1 cellular context compared by ENCODE assay signal in the genomic region with DNA sequence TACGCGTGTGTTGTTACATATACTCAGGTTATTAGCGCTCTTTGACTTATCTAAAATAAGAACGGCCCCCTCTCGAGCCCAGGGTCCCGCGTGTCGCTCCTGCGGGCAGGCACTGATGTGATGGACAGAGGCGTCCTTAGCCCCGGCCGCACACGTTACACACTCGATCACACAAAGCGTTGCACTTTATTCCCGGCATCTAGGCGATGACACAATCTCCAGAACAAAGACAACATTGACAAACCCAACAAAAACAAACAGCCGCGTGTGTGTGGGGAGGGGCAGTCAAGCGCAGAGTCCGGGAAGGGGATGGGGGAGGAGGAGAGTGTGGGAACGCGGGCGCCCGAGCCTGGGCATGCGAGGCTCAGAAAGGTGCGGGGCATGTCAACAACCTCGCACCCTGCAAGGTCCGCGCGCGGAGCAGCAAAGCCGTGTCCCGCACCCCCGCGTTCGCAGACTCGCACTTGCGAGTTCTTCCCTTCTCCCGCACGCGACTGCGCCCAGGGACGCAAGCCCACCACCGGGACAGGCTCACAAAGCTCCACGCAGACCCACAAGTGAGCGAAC.
A peak's percentile ranks its signal among the peaks of the same experiment; 100 is the strongest.
TF ChIP-seq lines count a peak whose summit lies in the region.

No MANE protein-coding gene starts in this region.

TF ChIP-seq in HepG2, 621 proteins besides CTCF, POLR2A, EP300 and RAD21 (continued from another document and continues in another):
- TF ChIP-seq, protein P1, sequence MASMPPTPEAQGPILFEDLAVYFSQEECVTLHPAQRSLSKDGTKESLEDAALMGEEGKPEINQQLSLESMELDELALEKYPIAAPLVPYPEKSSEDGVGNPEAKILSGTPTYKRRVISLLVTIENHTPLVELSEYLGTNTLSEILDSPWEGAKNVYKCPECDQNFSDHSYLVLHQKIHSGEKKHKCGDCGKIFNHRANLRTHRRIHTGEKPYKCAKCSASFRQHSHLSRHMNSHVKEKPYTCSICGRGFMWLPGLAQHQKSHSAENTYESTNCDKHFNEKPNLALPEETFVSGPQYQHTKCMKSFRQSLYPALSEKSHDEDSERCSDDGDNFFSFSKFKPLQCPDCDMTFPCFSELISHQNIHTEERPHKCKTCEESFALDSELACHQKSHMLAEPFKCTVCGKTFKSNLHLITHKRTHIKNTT (CRISPR knock-in tag; IDR thresholded peaks at IDR 0.05) = no peak
- TF ChIP-seq AGO1 (IDR thresholded peaks at IDR 0.05; ENCODE audit: low read depth, low read length, poor library complexity, severe bottlenecking) = no peak
- peak; percentile 83; the same call in 1 of the 2 replicates for TF ChIP-seq ZNF556 (CRISPR knock-in tag; IDR thresholded peaks at IDR 0.05; ENCODE audit: borderline replicate concordance)
- TF ChIP-seq, protein P2, sequence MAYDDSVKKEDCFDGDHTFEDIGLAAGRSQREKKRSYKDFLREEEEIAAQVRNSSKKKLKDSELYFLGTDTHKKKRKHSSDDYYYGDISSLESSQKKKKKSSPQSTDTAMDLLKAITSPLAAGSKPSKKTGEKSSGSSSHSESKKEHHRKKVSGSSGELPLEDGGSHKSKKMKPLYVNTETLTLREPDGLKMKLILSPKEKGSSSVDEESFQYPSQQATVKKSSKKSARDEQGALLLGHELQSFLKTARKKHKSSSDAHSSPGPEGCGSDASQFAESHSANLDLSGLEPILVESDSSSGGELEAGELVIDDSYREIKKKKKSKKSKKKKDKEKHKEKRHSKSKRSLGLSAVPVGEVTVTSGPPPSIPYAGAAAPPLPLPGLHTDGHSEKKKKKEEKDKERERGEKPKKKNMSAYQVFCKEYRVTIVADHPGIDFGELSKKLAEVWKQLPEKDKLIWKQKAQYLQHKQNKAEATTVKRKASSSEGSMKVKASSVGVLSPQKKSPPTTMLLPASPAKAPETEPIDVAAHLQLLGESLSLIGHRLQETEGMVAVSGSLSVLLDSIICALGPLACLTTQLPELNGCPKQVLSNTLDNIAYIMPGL (CRISPR knock-in tag; IDR thresholded peaks at IDR 0.05; ENCODE audit: borderline replicate concordance in 1 of 2, low read depth in 1 of 2) = peak; percentile 45 to 68; a peak in 2 of 4 replicates
- TF ChIP-seq PCBP2 (optimal IDR thresholded peaks at IDR 0.05; ENCODE audit: low read depth, low read length, poor library complexity, severe bottlenecking) = no peak
- peak; percentile 83 for TF ChIP-seq BHLHE40 (IDR thresholded peaks at IDR 0.05; ENCODE audit: low read length)
- peak; percentile 68 for TF ChIP-seq REPIN1 (CRISPR knock-in tag; IDR thresholded peaks at IDR 0.05; ENCODE audit: borderline replicate concordance, low read depth)
- TF ChIP-seq, protein P3, sequence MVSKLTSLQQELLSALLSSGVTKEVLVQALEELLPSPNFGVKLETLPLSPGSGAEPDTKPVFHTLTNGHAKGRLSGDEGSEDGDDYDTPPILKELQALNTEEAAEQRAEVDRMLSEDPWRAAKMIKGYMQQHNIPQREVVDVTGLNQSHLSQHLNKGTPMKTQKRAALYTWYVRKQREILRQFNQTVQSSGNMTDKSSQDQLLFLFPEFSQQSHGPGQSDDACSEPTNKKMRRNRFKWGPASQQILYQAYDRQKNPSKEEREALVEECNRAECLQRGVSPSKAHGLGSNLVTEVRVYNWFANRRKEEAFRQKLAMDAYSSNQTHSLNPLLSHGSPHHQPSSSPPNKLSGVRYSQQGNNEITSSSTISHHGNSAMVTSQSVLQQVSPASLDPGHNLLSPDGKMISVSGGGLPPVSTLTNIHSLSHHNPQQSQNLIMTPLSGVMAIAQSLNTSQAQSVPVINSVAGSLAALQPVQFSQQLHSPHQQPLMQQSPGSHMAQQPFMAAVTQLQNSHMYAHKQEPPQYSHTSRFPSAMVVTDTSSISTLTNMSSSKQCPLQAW (CRISPR knock-in tag; IDR thresholded peaks at IDR 0.05) = peak; percentile 92
- TF ChIP-seq ZNF777 (CRISPR knock-in tag; IDR thresholded peaks at IDR 0.05) = no peak; the same call in 1 of the 2 replicates
- TF ChIP-seq FIP1L1 (IDR thresholded peaks at IDR 0.05; ENCODE audit: borderline replicate concordance, insufficient read depth, low read depth, low read length) = no peak
- TF ChIP-seq ZNF580 (CRISPR knock-in tag; IDR thresholded peaks at IDR 0.05; ENCODE audit: borderline replicate concordance, low read depth) = peak; percentile 88; the same call in 1 of the 2 replicates
- TF ChIP-seq ZNF607 (CRISPR knock-in tag; IDR thresholded peaks at IDR 0.05; ENCODE audit: borderline replicate concordance) = peak; percentile 36; the same call in 1 of the 2 replicates
- peak; percentile 39; the same call in 1 of the 2 replicates for TF ChIP-seq NFKB2 (CRISPR knock-in tag; IDR thresholded peaks at IDR 0.05; ENCODE audit: borderline replicate concordance)
- peak; percentile 89 for TF ChIP-seq FOXP1 (IDR thresholded peaks at IDR 0.05)
- peak; percentile 98 for TF ChIP-seq FOXP1 (CRISPR knock-in tag; IDR thresholded peaks at IDR 0.05)
- TF ChIP-seq BRF2 (CRISPR knock-in tag; IDR thresholded peaks at IDR 0.05) = peak; percentile 84; the same call in 1 of the 2 replicates
- peak; percentile 73; the same call in 1 of the 2 replicates for TF ChIP-seq ETV6 (CRISPR knock-in tag; conservative IDR thresholded peaks at IDR 0.05)
- TF ChIP-seq RBM22 (optimal IDR thresholded peaks at IDR 0.05; ENCODE audit: low read length) = peak; percentile 9
- peak; percentile 35; the same call in 1 of the 2 replicates for TF ChIP-seq ONECUT2 (CRISPR knock-in tag; IDR thresholded peaks at IDR 0.05)
- TF ChIP-seq ZHX2 (IDR thresholded peaks at IDR 0.05; ENCODE audit: low read depth) = peak; percentile 58; the same call in 1 of the 2 replicates
- TF ChIP-seq ZHX2 (CRISPR knock-in tag; IDR thresholded peaks at IDR 0.05; ENCODE audit: borderline replicate concordance) = no peak
- peak; percentile 57; the same call in 1 of the 2 replicates for TF ChIP-seq ZNF563 (CRISPR knock-in tag; IDR thresholded peaks at IDR 0.05)
- TF ChIP-seq ZNF629 (CRISPR knock-in tag; conservative IDR thresholded peaks at IDR 0.05) = peak; percentile 32; the same call in 1 of the 2 replicates
- TF ChIP-seq ZNF34 (CRISPR knock-in tag; IDR thresholded peaks at IDR 0.05; ENCODE audit: borderline replicate concordance) = peak; percentile 92
- peak; percentile 96 for TF ChIP-seq TBX3 (IDR thresholded peaks at IDR 0.05; ENCODE audit: borderline replicate concordance)
- TF ChIP-seq ZBTB40 (IDR thresholded peaks at IDR 0.05) = no peak
- TF ChIP-seq ZBTB40 (CRISPR knock-in tag; IDR thresholded peaks at IDR 0.05) = peak; percentile 56; the same call in 1 of the 2 replicates
